In genomic region chr15:41561777-41562145, GRCh38 we compare ENCODE assay signal across 13 cellular contexts. TPM values are rescaled to one million over a fixed set of nuclear protein-coding genes. Genes with fewer than 3 reads are reported as not detected.
A peak's percentile ranks its signal among the peaks of the same experiment; 100 is the strongest.
DNase-seq lines count a peak whose midpoint lies in the region; ATAC-seq and TF ChIP-seq lines count a peak whose summit lies in the region.
"Had no signal": no experiment of that assay in that cellular context is flagged by ENCODE, and none has a peak within 500 bp of the region (broad histone marks: within the 10 kb centered on the region; RNA-seq: fewer than 3 reads in every experiment).

No MANE protein-coding gene starts in this region.

- peak overlapping the region; percentile 16 for H2BK12ac ChIP-seq in neuronal stem cell (ENCODE audit: low read length)

- peak overlapping the region; percentile 99 for H4K91ac ChIP-seq in neuronal stem cell (ENCODE audit: low read depth, low read length, poor library complexity)

- peaks cover 15 to 38% of the 10 kb centered on the region in 2 donors for H3K36me3 ChIP-seq in neuronal stem cell (replicated peaks in 1 of 2; ENCODE audit: control insufficient read depth in 2 of 2, insufficient read depth in 2 of 2, low read length in 2 of 2)

- H2BK5ac ChIP-seq in neuronal stem cell (ENCODE audit: low read length) = peak overlapping the region; percentile 95

- H3K27me3 ChIP-seq in neuronal stem cell (ENCODE audit: control insufficient read depth in 3 of 3, insufficient read depth in 3 of 3, low read depth in 1 of 3, low read length in 3 of 3) = no peaks in the 10 kb centered on the region

- H3K23ac ChIP-seq in neuronal stem cell (ENCODE audit: low read depth, low read length, poor library complexity) = peak overlapping the region; percentile 4

- peak overlapping the region; percentile 53 for H3K4me2 ChIP-seq in neuronal stem cell (ENCODE audit: insufficient read depth, low read length, poor library complexity, severe bottlenecking)

- intact Hi-C loops in Right ventricle myocardium superior (cut with DNase I) = no loop called here

- DNase-seq in AG10803 (ENCODE audit: low read depth) (peak; percentile 45), amniotic epithelial cell (ENCODE audit: low read depth) (peak; percentile 71), Right ventricle myocardium superior (peak; percentile 80), neuronal stem cell (ENCODE audit: low spot score) (peak; percentile 64), DMS153 (lab: John Stamatoyannopoulos, UW) (no peak)
- DNase-seq: foreskin melanocyte, T-helper 1 cell had no signal

- H3K4me3 ChIP-seq in AG10803 (ENCODE audit: low read length) (no peak overlapping the region), neuronal stem cell (ENCODE audit: low read length in 2 of 2) (no peak overlapping the region)

- peaks cover 55 to 61% of the 10 kb centered on the region in 2 donors for H3K4me1 ChIP-seq in neuronal stem cell (ENCODE audit: control insufficient read depth in 2 of 2, insufficient read depth in 1 of 2, low read depth in 1 of 2, low read length in 2 of 2)
- H3K4me1 ChIP-seq: parathyroid adenoma had no signal

- peak overlapping the region; percentile 91 for H3K4ac ChIP-seq in neuronal stem cell (ENCODE audit: low read length)

- peak overlapping the region; percentile 90 for H3K27ac ChIP-seq in neuronal stem cell (replicated peaks; ENCODE audit: low read length)
- H3K27ac ChIP-seq: parathyroid adenoma had no signal

- WGBS in neuronal stem cell (ENCODE audit: extremely low coverage in 2 of 2, insufficient read length in 2 of 2, insufficient replicate concordance in 1 of 2), 2 donors = no CpG with 5 or more reads among the region's 3 CpGs

- H3K18ac ChIP-seq in neuronal stem cell (ENCODE audit: low read length) = peak overlapping the region; percentile 99

- peak; percentile 24 for TF ChIP-seq CTCF in AG10803 (conservative IDR thresholded peaks at IDR 0.05; ENCODE audit: low read length)

- H3K9me3 ChIP-seq in neuronal stem cell (replicated peaks in 1 of 2; ENCODE audit: control insufficient read depth in 2 of 2, insufficient read depth in 1 of 2, low read depth in 1 of 2, low read length in 2 of 2) = peaks cover 0 to 1% of the 10 kb centered on the region in 2 donors

- H4K8ac ChIP-seq in neuronal stem cell (ENCODE audit: low read depth, low read length) = peak overlapping the region; percentile 76

- H2BK15ac ChIP-seq in neuronal stem cell (ENCODE audit: low read length) = peak overlapping the region; percentile 99

- peak overlapping the region; percentile 85 for H3K9ac ChIP-seq in neuronal stem cell (ENCODE audit: low read depth, low read length, poor library complexity)
- H3K9ac ChIP-seq: parathyroid adenoma had no signal

- H3K79me1 ChIP-seq in neuronal stem cell (ENCODE audit: low read depth, low read length) = peaks cover 12% of the 10 kb centered on the region

- peak; percentile 50 for ATAC-seq in Right ventricle myocardium superior (ENCODE audit: poor library complexity)
- ATAC-seq in HG03520 (IDR thresholded peaks at IDR 0.05; ENCODE audit: unreplicated experiment) = no peak
- no peak for ATAC-seq in GM18868 (IDR thresholded peaks at IDR 0.05; ENCODE audit: unreplicated experiment)
- no peak for ATAC-seq in HG03342 (IDR thresholded peaks at IDR 0.05; ENCODE audit: unreplicated experiment)
- ATAC-seq: stimulated activated effector memory CD8-positive, alpha-beta T cell treated with anti-CD3 and anti-CD28 coated beads, Interleukin-12 subunit alpha, Interleukin-12 subunit beta, amount 100 ng/mL, for 72 hours had no signal

- peak overlapping the region; percentile 100 for H2AK5ac ChIP-seq in neuronal stem cell (ENCODE audit: low read depth, low read length)

- peak overlapping the region; percentile 96 for H2BK120ac ChIP-seq in neuronal stem cell (ENCODE audit: low read depth, low read length)

- no peak overlapping the region for H2AFZ ChIP-seq in neuronal stem cell (ENCODE audit: low read length)
- H2AFZ ChIP-seq: parathyroid adenoma had no signal

- H3K14ac ChIP-seq in neuronal stem cell (ENCODE audit: low read length) = peak overlapping the region; percentile 83

RNA-seq across cellular contexts. Expression of gene TYRO3, which starts 2.7 kb away (rescaled TPM):
- 4.3 TPM for total RNA-seq in Right ventricle myocardium superior
- 121 TPM for polyA plus RNA-seq in neuronal stem cell (2013, experiment 1 of 2)
- 118 TPM for polyA plus RNA-seq in neuronal stem cell (2013, experiment 2 of 2)

RNA-seq across cellular contexts. Expression of gene RPAP1, which starts 17.7 kb away (rescaled TPM):
- 26.4 TPM for total RNA-seq in Right ventricle myocardium superior
- polyA plus RNA-seq in neuronal stem cell (2013, experiment 1 of 2) = 21.6 TPM
- polyA plus RNA-seq in neuronal stem cell (2013, experiment 2 of 2) = 20.4 TPM

RNA-seq across cellular contexts. Expression of gene LTK, which starts 48.1 kb away (rescaled TPM):
- 1.1 TPM for total RNA-seq in Right ventricle myocardium superior
- polyA plus RNA-seq in neuronal stem cell (2013, experiment 1 of 2) = 0.03 TPM
- 0.06 TPM for polyA plus RNA-seq in neuronal stem cell (2013, experiment 2 of 2)
- total RNA-seq: HT1080 had no signal
